ENCODE assay signal across 8 cellular contexts in the genomic region with DNA sequence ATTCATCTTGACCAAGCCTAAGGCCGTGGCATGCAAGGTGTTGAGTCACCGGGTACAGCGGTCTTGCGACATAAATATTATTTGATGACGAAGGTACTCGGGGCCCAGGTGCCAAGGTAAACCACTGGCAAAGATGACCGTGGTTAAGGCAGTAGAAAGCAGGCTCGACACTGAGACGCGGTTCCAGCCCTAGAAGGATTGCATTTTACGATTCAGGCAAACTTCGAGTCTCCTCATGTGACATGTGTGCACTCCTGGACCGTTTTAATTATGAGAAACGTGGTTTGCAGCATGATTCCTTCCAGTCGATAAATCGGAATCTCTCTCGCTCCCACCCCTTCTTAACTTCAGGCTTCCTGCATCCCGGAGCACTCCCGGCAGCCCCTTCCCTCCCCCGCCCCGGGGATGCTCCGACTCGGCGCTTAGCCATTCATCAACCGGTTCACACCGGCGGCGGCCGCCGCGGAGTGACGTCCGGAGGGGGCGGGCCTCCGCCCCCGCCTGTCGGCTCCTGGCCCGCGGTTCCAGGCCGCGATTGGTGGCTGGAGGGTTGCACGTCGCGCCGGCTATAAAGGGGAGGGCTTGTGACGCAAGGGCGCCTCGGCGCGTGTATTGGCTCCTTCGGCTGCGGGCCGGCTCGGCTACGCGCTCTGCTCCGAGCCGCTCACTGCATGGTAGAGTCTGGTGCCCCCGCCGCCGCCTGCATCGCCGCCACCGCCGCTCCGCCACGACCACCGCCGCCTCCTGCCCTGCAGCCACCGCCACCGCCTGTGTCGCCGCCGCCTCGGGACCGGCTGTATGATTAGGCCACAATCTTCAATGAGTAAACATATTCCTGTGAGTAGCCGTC. TPM values are rescaled to one million over a fixed set of nuclear protein-coding genes. Genes with fewer than 3 reads are reported as not detected.
DNase-seq lines count a peak whose midpoint lies in the region; ATAC-seq and TF ChIP-seq lines count a peak whose summit lies in the region.

A gene (plus strand): TSS at position 598 of the 850 bp plus-strand sequence.
A gene (plus strand): TSS at position 598 of the 850 bp plus-strand sequence. CDS start 4,401 bp downstream, outside the sequence.

- H3K9me3 Mint-ChIP-seq in activated T-helper 2 cell treated with anti-CD3 and anti-CD28 coated beads, Interferon-gamma antibody, Interleukin-2, Interleukin-4, amounts not matched to agents 10 μg/mL and 5 μg/mL and 100 μg/mL, durations not matched to agents 14 hours and 24 hours and 36 hours = peaks cover 3% of the 10 kb centered on the region
- no peaks in the 10 kb centered on the region for H3K9me3 Mint-ChIP-seq in natural killer cell

- peaks cover 27% of the 10 kb centered on the region for H3K36me3 Mint-ChIP-seq in activated T-helper 2 cell treated with anti-CD3 and anti-CD28 coated beads, Interferon-gamma antibody, Interleukin-2, Interleukin-4, amounts not matched to agents 10 μg/mL and 5 μg/mL and 100 μg/mL, durations not matched to agents 14 hours and 24 hours and 36 hours (ENCODE audit: low read depth)
- H3K36me3 Mint-ChIP-seq in natural killer cell = peaks cover 7% of the 10 kb centered on the region

- peaks cover 37% of the 10 kb centered on the region for H3K4me1 Mint-ChIP-seq in activated T-helper 2 cell treated with anti-CD3 and anti-CD28 coated beads, Interferon-gamma antibody, Interleukin-2, Interleukin-4, amounts not matched to agents 10 μg/mL and 5 μg/mL and 100 μg/mL, durations not matched to agents 14 hours and 24 hours and 36 hours (ENCODE audit: low read depth)
- peaks cover 29% of the 10 kb centered on the region in 2 donors for H3K4me1 Mint-ChIP-seq in natural killer cell

- peak; percentile 83 to 95 (median 87) for ATAC-seq in natural killer cell

- CTCF ChIA-PET in RWPE1 (lab: Yijun Ruan, JAX) = no interaction called here

- H3K4me3 ChIP-seq in LNCaP clone FGC (ENCODE audit: low read depth, low read length) = peak within 1 kb of the TSS; percentile 62

- TF ChIP-seq CTCF in LNCaP clone FGC (IDR thresholded peaks at IDR 0.05; ENCODE audit: control insufficient read depth, extremely low read depth, insufficient read depth) (no peak), RWPE1 (conservative IDR thresholded peaks at IDR 0.05; ENCODE audit: low read depth) (peak; percentile 5; the same call in 1 of the 2 replicates), natural killer cell (IDR thresholded peaks at IDR 0.05) (no peak)

- H3K27ac Mint-ChIP-seq in activated T-helper 2 cell treated with anti-CD3 and anti-CD28 coated beads, Interferon-gamma antibody, Interleukin-2, Interleukin-4, amounts not matched to agents 10 μg/mL and 5 μg/mL and 100 μg/mL, durations not matched to agents 14 hours and 24 hours and 36 hours = peak within 1 kb of the TSS; percentile 94
- peak within 1 kb of the TSS; percentile 96 to 98 for H3K27ac Mint-ChIP-seq in natural killer cell

- DNase-seq in Daoy (ENCODE audit: low read depth) (peak; percentile 99), GOT3 (lab: John Stamatoyannopoulos, UW) (peak; percentile 90), LNCaP clone FGC (ENCODE audit: low read depth) (peak; percentile 88), RWPE1 (ENCODE audit: low spot score) (peak; percentile 92), fibroblast of peridontal ligament (ENCODE audit: extremely low read depth) (peak; percentile 96), natural killer cell (peak; percentile 96)
- peak; percentile 96 for DNase-seq in activated T-helper 2 cell treated with anti-CD3 and anti-CD28 coated beads, Interferon-gamma antibody, Interleukin-2, Interleukin-4, amounts not matched to agents 10 μg/mL and 5 μg/mL and 100 μg/mL, durations not matched to agents 14 hours and 24 hours and 36 hours (ENCODE audit: low spot score)
- peak; percentile 95 for DNase-seq in stimulated activated naive CD4-positive, alpha-beta T cell treated with Interleukin-2 at 50 U/mL for 16 hours (lab: John Stamatoyannopoulos, UW)

- peak within 1 kb of the TSS; percentile 99 for H3K27ac ChIP-seq in RWPE1

- POLR2A ChIA-PET in RWPE1 (lab: Yijun Ruan, JAX; ENCODE audit: low non-redundant PET) = interaction anchor here (0.6 kb wide), 1 partner anchor 75 kb away, joined by 4 read pairs; no protein-coding TSS in a partner anchor

- intact Hi-C loops in activated T-helper 2 cell treated with anti-CD3 and anti-CD28 coated beads, Interferon-gamma antibody, Interleukin-2, Interleukin-4, amounts not matched to agents 10 μg/mL and 5 μg/mL and 100 μg/mL, durations not matched to agents 14 hours and 24 hours and 36 hours (cut with micrococcal nuclease) = loop anchor here (1.0 to 2.0 kb wide), 4 partner anchors 43 to 219 kb away; a partner anchor contains a TSS
- intact Hi-C loops in natural killer cell (cut with micrococcal nuclease) = loop anchor here (1.0 to 10.0 kb wide), 2 partner anchors 63 to 217 kb away; a partner anchor contains a TSS

- H3K4me3 Mint-ChIP-seq in activated T-helper 2 cell treated with anti-CD3 and anti-CD28 coated beads, Interferon-gamma antibody, Interleukin-2, Interleukin-4, amounts not matched to agents 10 μg/mL and 5 μg/mL and 100 μg/mL, durations not matched to agents 14 hours and 24 hours and 36 hours (ENCODE audit: low read depth) = peak within 1 kb of the TSS; percentile 97
- peak within 1 kb of the TSS; percentile 96 for H3K4me3 Mint-ChIP-seq in natural killer cell

- no peaks in the 10 kb centered on the region for H3K27me3 Mint-ChIP-seq in activated T-helper 2 cell treated with anti-CD3 and anti-CD28 coated beads, Interferon-gamma antibody, Interleukin-2, Interleukin-4, amounts not matched to agents 10 μg/mL and 5 μg/mL and 100 μg/mL, durations not matched to agents 14 hours and 24 hours and 36 hours (ENCODE audit: low read depth)
- H3K27me3 Mint-ChIP-seq in natural killer cell (ENCODE audit: low read depth in 2 of 2) = peaks cover 0 to 3% of the 10 kb centered on the region in 2 donors

RNA-seq across cellular contexts. Expression of the second gene that starts in this region (rescaled TPM):
- total RNA-seq in Daoy (2014; rRNA removed; shearing (Covaris generic)) = 5.3 and 9.9 TPM in 2 replicates
- total RNA-seq in activated T-helper 2 cell treated with anti-CD3 and anti-CD28 coated beads, Interferon-gamma antibody, Interleukin-2, Interleukin-4, amounts not matched to agents 10 μg/mL and 5 μg/mL and 100 μg/mL, durations not matched to agents 14 hours and 24 hours and 36 hours = 80.8 and 88.8 TPM in 2 replicates
- 100 to 1,000 TPM; 113 to 185 (median 130) TPM for total RNA-seq in natural killer cell

Comparison
In these comparisons a context has a peak if more than half of its experiments do, and no peak if none do; other contexts are left out.
1. Peak in every context shown above with its lines: DNase-seq, ATAC-seq, H3K4me3 ChIP-seq and H3K27ac ChIP-seq.